In the genomic region with DNA sequence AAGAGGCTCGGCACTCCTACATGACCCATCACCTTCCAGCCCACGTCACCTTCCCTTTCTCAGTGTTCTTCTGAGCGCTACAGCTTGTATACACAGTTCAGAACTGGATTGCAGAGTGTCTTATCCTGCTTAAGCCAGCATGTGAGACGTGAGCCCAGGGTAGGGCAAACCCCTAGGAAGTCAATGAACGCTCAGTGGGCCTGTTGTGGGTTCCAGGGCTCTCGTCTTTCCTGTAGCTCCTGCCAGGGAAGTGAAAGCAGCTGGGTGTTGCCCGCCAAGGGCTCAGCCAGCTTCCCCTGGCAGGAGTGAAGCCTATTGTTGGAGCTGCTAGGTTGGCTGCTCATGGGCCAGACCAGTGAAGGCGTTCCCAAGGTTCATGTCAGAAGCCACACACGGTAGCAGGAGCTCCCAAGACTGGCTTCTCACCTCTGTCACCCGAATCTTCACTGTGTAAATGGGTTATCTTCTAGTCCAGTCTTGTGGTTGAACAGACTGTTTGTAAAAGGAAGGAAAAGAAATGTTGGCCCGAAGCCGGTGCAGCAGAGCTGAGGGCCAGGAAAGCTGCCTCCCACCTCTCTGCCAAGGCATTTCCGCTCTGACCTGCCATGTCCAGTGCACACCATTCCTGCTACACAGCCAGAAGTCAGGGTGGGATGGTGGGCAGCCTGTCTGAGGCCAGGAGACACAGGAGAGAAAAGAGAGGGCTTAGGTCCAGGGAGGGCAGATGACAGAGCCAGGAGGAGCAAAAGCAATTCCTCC, we compare ENCODE assay signal across 12 cellular contexts.
DNase-seq lines count a peak whose midpoint lies in the region; ATAC-seq, FAIRE-seq and TF ChIP-seq lines count a peak whose summit lies in the region.
"Had no signal": no experiment of that assay in that cellular context is flagged by ENCODE, and none has a peak within 500 bp of the region (broad histone marks: within the 10 kb centered on the region; RNA-seq: fewer than 3 reads in every experiment).

No MANE protein-coding gene starts in this region.

- FAIRE-seq in GM12891 (lab: Jason Lieb, UNC) = peak; percentile 16

- no peak overlapping the region for H3K9ac ChIP-seq in skeletal muscle satellite cell (ENCODE audit: low read depth, low read length)

- H3K4me3 Mint-ChIP-seq in Calu3 (ENCODE audit: low read depth, unreplicated experiment) = no peak overlapping the region
- no peak overlapping the region for H3K4me3 Mint-ChIP-seq in activated naive CD8-positive, alpha-beta T cell treated with anti-CD3 and anti-CD28 coated beads for 36 hours
- H3K4me3 Mint-ChIP-seq: CD4-positive, alpha-beta T cell; H9 had no signal

- H3K9me3 ChIP-seq in skeletal muscle satellite cell (replicated peaks; ENCODE audit: low read length) = no peaks in the 10 kb centered on the region

- H3K4me1 ChIP-seq in skeletal muscle satellite cell (ENCODE audit: control insufficient read depth, insufficient read depth, low read length) = peaks cover 16% of the 10 kb centered on the region

- no peak for ATAC-seq in HG03025 (IDR thresholded peaks at IDR 0.05; ENCODE audit: low FRiP score, unreplicated experiment)

- H3K4me3 ChIP-seq in skeletal muscle satellite cell (ENCODE audit: low read length) = no peak overlapping the region

- H3K36me3 Mint-ChIP-seq in Calu3 (ENCODE audit: insufficient read depth, unreplicated experiment) = no peaks in the 10 kb centered on the region
- peaks cover 6% of the 10 kb centered on the region for H3K36me3 Mint-ChIP-seq in activated naive CD8-positive, alpha-beta T cell treated with anti-CD3 and anti-CD28 coated beads for 36 hours

- no peaks in the 10 kb centered on the region for H3K27me3 ChIP-seq in skeletal muscle satellite cell (ENCODE audit: control insufficient read depth, insufficient read depth, low read length)

- H3K27ac Mint-ChIP-seq in Calu3 (ENCODE audit: unreplicated experiment) = no peak overlapping the region
- no peak overlapping the region for H3K27ac Mint-ChIP-seq in activated naive CD8-positive, alpha-beta T cell treated with anti-CD3 and anti-CD28 coated beads for 36 hours
- H3K27ac Mint-ChIP-seq: CD4-positive, alpha-beta T cell; H9 had no signal

- BruUV-seq in Calu3 (replicated peaks; lab: Mats Ljungman, UMichigan) = no TSS peak

- H3K27me3 Mint-ChIP-seq in Calu3 (ENCODE audit: unreplicated experiment) = no peaks in the 10 kb centered on the region
- peaks cover 5% of the 10 kb centered on the region for H3K27me3 Mint-ChIP-seq in activated naive CD8-positive, alpha-beta T cell treated with anti-CD3 and anti-CD28 coated beads for 36 hours
- H3K27me3 Mint-ChIP-seq: CD4-positive, alpha-beta T cell had no signal

- DNase-seq in GM12891 (ENCODE audit: insufficient read length, low spot score) (no peak), astrocyte of the hippocampus (ENCODE audit: low read depth, low spot score) (peak; percentile 43), kidney glomerular epithelial cell (lab: John Stamatoyannopoulos, UW) (peak; percentile 7), Calu3 (no peak), HUDEP-2 (lab: John Stamatoyannopoulos, UW; ENCODE audit: unreplicated experiment in 76 of 76) (no peak)
- no peak for DNase-seq in activated naive CD8-positive, alpha-beta T cell treated with anti-CD3 and anti-CD28 coated beads for 36 hours
- DNase-seq: activated naive CD4-positive, alpha-beta T cell treated with anti-CD3 and anti-CD28 coated beads, Interleukin-2, amount 50 U/mL, for 16 hours; CD4-positive, alpha-beta T cell; H9; NCI-H524 treated with DMSO at 0.1 percent for 48 hours had no signal

- H3K4me1 Mint-ChIP-seq in Calu3 (ENCODE audit: low read depth, unreplicated experiment) = peaks cover 10% of the 10 kb centered on the region
- peaks cover 27% of the 10 kb centered on the region for H3K4me1 Mint-ChIP-seq in activated naive CD8-positive, alpha-beta T cell treated with anti-CD3 and anti-CD28 coated beads for 36 hours

- intact Hi-C loops in Calu3 (cut with micrococcal nuclease; ENCODE audit: unreplicated experiment) = no loop called here

- no peak for TF ChIP-seq CTCF in Calu3 (IDR thresholded peaks at IDR 0.05; ENCODE audit: unreplicated experiment)

- peak overlapping the region; percentile 15 for H3K4me2 ChIP-seq in skeletal muscle satellite cell (ENCODE audit: low read length)

- H3K36me3 ChIP-seq in skeletal muscle satellite cell (ENCODE audit: insufficient read depth, low read length) = no peaks in the 10 kb centered on the region

- CTCF ChIA-PET in Calu3 (lab: Charles Lee) = interaction anchor here (2.4 kb wide), 1 partner anchor 22 kb away, joined by 7 read pairs; no protein-coding TSS in a partner anchor

- no peak for TF ChIP-seq POLR2A in GM12891 (IDR thresholded peaks at IDR 0.05; ENCODE audit: low read depth, low read length)

- no peaks in the 10 kb centered on the region for H3K9me3 Mint-ChIP-seq in Calu3 (ENCODE audit: low read depth, unreplicated experiment)
- H3K9me3 Mint-ChIP-seq in activated naive CD8-positive, alpha-beta T cell treated with anti-CD3 and anti-CD28 coated beads for 36 hours = peaks cover 4% of the 10 kb centered on the region
- H3K9me3 Mint-ChIP-seq: CD4-positive, alpha-beta T cell had no signal

TF ChIP-seq in GM12891, 5 proteins besides CTCF, POLR2A, EP300 and RAD21:
- TF ChIP-seq TAF1 (IDR thresholded peaks at IDR 0.05; ENCODE audit: low read depth, low read length) (no peak), SPI1 (IDR thresholded peaks at IDR 0.05; ENCODE audit: low read depth, low read length) (peak; percentile 48)

Comparison
In these comparisons a context has a peak if more than half of its experiments do, and no peak if none do; other contexts are left out.
1. DNase-seq: peak in astrocyte of the hippocampus (single experiment) and kidney glomerular epithelial cell (single experiment); none in GM12891 (single experiment), Calu3 (single experiment), activated naive CD8-positive, alpha-beta T cell treated with anti-CD3 and anti-CD28 coated beads for 36 hours (single experiment) and HUDEP-2 (0 of 76).